In genomic region chr16:89192185-89193020, GRCh38 we compare ENCODE assay signal across 8 cellular contexts. TPM values are rescaled to one million over a fixed set of nuclear protein-coding genes. Genes with fewer than 3 reads are reported as not detected.
DNase-seq lines count a peak whose midpoint lies in the region; ATAC-seq and TF ChIP-seq lines count a peak whose summit lies in the region.
"Not testable (repeated sequence)": the region's sequence is repeated elsewhere in the genome, so short reads cannot be mapped to it uniquely, and the experiment has no call there.

No MANE protein-coding gene starts in this region.

- TF ChIP-seq CTCF in astrocyte of the spinal cord (IDR thresholded peaks at IDR 0.05; ENCODE audit: low read depth, low read length) = not testable (repeated sequence)

- H2AFZ ChIP-seq in neuronal stem cell (ENCODE audit: low read length) = peak overlapping the region; percentile 92

- peak overlapping the region; percentile 62 for H3K4me2 ChIP-seq in neuronal stem cell (ENCODE audit: insufficient read depth, low read length, poor library complexity, severe bottlenecking)

- H4K8ac ChIP-seq in neuronal stem cell (ENCODE audit: low read depth, low read length) = not testable (repeated sequence)

- peak overlapping the region; percentile 80 for H3K18ac ChIP-seq in neuronal stem cell (ENCODE audit: low read length)

- not testable (repeated sequence) for H2BK15ac ChIP-seq in neuronal stem cell (ENCODE audit: low read length)

- in situ Hi-C loops in astrocyte of the spinal cord (cut with HindIII; ENCODE audit: low sequenced_read_pairs) = not testable (repeated sequence)

- not testable (repeated sequence) for H3K79me1 ChIP-seq in neuronal stem cell (ENCODE audit: low read depth, low read length)

- H3K9me3 ChIP-seq in neuronal stem cell (replicated peaks in 1 of 2; ENCODE audit: control insufficient read depth in 2 of 2, insufficient read depth in 1 of 2, low read depth in 1 of 2, low read length in 2 of 2) = not testable (repeated sequence)

- H2BK12ac ChIP-seq in neuronal stem cell (ENCODE audit: low read length) = peak overlapping the region; percentile 16

- H2AK5ac ChIP-seq in neuronal stem cell (ENCODE audit: low read depth, low read length) = not testable (repeated sequence)

- H2BK5ac ChIP-seq in neuronal stem cell (ENCODE audit: low read length) = not testable (repeated sequence)

- not testable (repeated sequence) for H3K23ac ChIP-seq in neuronal stem cell (ENCODE audit: low read depth, low read length, poor library complexity)

- H3K9ac ChIP-seq in neuronal stem cell (ENCODE audit: low read depth, low read length, poor library complexity) = peak overlapping the region; percentile 70

- not testable (repeated sequence) for H3K4me1 ChIP-seq in neuronal stem cell (ENCODE audit: control insufficient read depth in 2 of 2, insufficient read depth in 1 of 2, low read depth in 1 of 2, low read length in 2 of 2)

- not testable (repeated sequence) for H2BK120ac ChIP-seq in neuronal stem cell (ENCODE audit: low read depth, low read length)

- H3K27ac ChIP-seq in neuronal stem cell (replicated peaks; ENCODE audit: low read length) = not testable (repeated sequence)

- H4K91ac ChIP-seq in neuronal stem cell (ENCODE audit: low read depth, low read length, poor library complexity) = not testable (repeated sequence)

- H3K27me3 ChIP-seq in neuronal stem cell (ENCODE audit: control insufficient read depth in 3 of 3, insufficient read depth in 3 of 3, low read depth in 1 of 3, low read length in 3 of 3) = peaks cover 15 to 35% (median 28%) of the 10 kb centered on the region in 3 experiments

- not testable (repeated sequence) for H3K4ac ChIP-seq in neuronal stem cell (ENCODE audit: low read length)

- WGBS in neuronal stem cell (ENCODE audit: extremely low coverage in 2 of 2, insufficient read length in 2 of 2, insufficient replicate concordance in 1 of 2), 2 donors = no CpG with 5 or more reads among the region's 68 CpGs

- ATAC-seq in HG02642 (IDR thresholded peaks at IDR 0.05; ENCODE audit: poor library complexity, unreplicated experiment) (peak; percentile 46), Right ventricle myocardium inferior (peak; percentile 43)

- intact Hi-C loops in Right ventricle myocardium inferior (cut with DNase I) = not testable (repeated sequence)

- peak overlapping the region; percentile 26 for H3K4me3 ChIP-seq in astrocyte of the spinal cord (ENCODE audit: low read depth, low read length)
- peak overlapping the region; percentile 28 to 69 for H3K4me3 ChIP-seq in neuronal stem cell (ENCODE audit: low read length in 2 of 2)

- not testable (repeated sequence) for H3K36me3 ChIP-seq in neuronal stem cell (replicated peaks in 1 of 2; ENCODE audit: control insufficient read depth in 2 of 2, insufficient read depth in 2 of 2, low read length in 2 of 2)

- peak overlapping the region; percentile 71 for H3K14ac ChIP-seq in neuronal stem cell (ENCODE audit: low read length)

- peak; percentile 71 for DNase-seq in COLO668 (lab: John Stamatoyannopoulos, UW; ENCODE audit: unreplicated experiment)
- peak; percentile 49 to 60 for DNase-seq in NOMO-1 (lab: John Stamatoyannopoulos, UW; ENCODE audit: unreplicated experiment in 2 of 2)
- peak; percentile 73 for DNase-seq in activated CD4-positive, CD25-positive, alpha-beta regulatory T cell treated with anti-CD3 and anti-CD28 coated beads, Interleukin-2, amount 50 U/mL, for 72 hours
- peak; percentile 91 for DNase-seq in astrocyte of the spinal cord (ENCODE audit: low read depth, low spot score)
- DNase-seq in Right ventricle myocardium inferior (ENCODE audit: missing footprints) = peak; percentile 65
- not testable (repeated sequence) for DNase-seq in neuronal stem cell (ENCODE audit: low spot score)
- peak; percentile 57 to 68 for DNase-seq in stimulated activated CD8-positive, alpha-beta memory T cell treated with anti-CD3 and anti-CD28 coated beads, Interleukin-7, amount 100 ng/mL, for 48 hours (ENCODE audit: extremely low read depth in 1 of 2, low read depth in 1 of 2)

RNA-seq across cellular contexts. Expression of gene SLC22A31, which starts 7.9 kb away (rescaled TPM):
- total RNA-seq in Right ventricle myocardium inferior = not detected
- polyA plus RNA-seq in neuronal stem cell (2013, experiment 1 of 2) = 0.67 TPM
- polyA plus RNA-seq in neuronal stem cell (2013, experiment 2 of 2) = 0.97 TPM

RNA-seq across cellular contexts. Expression of gene CDH15, which starts 20.9 kb away (rescaled TPM):
- total RNA-seq in Right ventricle myocardium inferior = not detected
- polyA plus RNA-seq in neuronal stem cell (2013, experiment 1 of 2) = 0.03 TPM
- polyA plus RNA-seq in neuronal stem cell (2013, experiment 2 of 2) = 0.03 TPM

RNA-seq across cellular contexts. Expression of gene ZNF778, which starts 25.1 kb away (rescaled TPM):
- 6.9 TPM for total RNA-seq in Right ventricle myocardium inferior
- polyA plus RNA-seq in neuronal stem cell (2013, experiment 1 of 2) = 7.7 TPM
- polyA plus RNA-seq in neuronal stem cell (2013, experiment 2 of 2) = 8.7 TPM
